ENCODE assay signal across 16 cellular contexts in genomic region chr14:61615743-61616523, GRCh38.
DNase-seq lines count a peak whose midpoint lies in the region; ATAC-seq and TF ChIP-seq lines count a peak whose summit lies in the region.
"Had no signal": no experiment of that assay in that cellular context is flagged by ENCODE, and none has a peak within 500 bp of the region (broad histone marks: within the 10 kb centered on the region; RNA-seq: fewer than 3 reads in every experiment).

No MANE protein-coding gene starts in this region.

- peaks cover 29% of the 10 kb centered on the region for H3K4me1 Mint-ChIP-seq in activated CD8-positive, alpha-beta memory T cell treated with anti-CD3 and anti-CD28 coated beads, Interleukin-2, amount 10 ng/mL, durations not matched to agents 7 days and 5 days

- H3K4me3 ChIP-seq in retinal pigment epithelial cell (ENCODE audit: low read length): no peak overlapping the region
- H3K4me3 ChIP-seq: spleen had no signal

- TF ChIP-seq CTCF in VCaP (conservative IDR thresholded peaks at IDR 0.05) (no peak), retinal pigment epithelial cell (conservative IDR thresholded peaks at IDR 0.05; ENCODE audit: low read depth, low read length) (no peak)

- peak; percentile 49 for DNase-seq in HK-2 (ENCODE audit: unreplicated experiment)
- peak; percentile 33 for DNase-seq in iPS-NIHi11 (ENCODE audit: low spot score)
- peak; percentile 74 for DNase-seq in retinal pigment epithelial cell (ENCODE audit: low read depth)
- DNase-seq in activated CD8-positive, alpha-beta memory T cell treated with anti-CD3 and anti-CD28 coated beads, Interleukin-2, amount 10 ng/mL, durations not matched to agents 7 days and 5 days: no peak
- DNase-seq: foreskin melanocyte; KBM-7; naive thymus-derived CD8-positive, alpha-beta T cell; NCI-H1694; NCI-H69; SHP77 treated with DMSO at 0.1 percent for 48 hours; spleen had no signal

- H3K27ac ChIP-seq in VCaP: peak overlapping the region; percentile 43

- H3K27ac Mint-ChIP-seq in activated CD8-positive, alpha-beta memory T cell treated with anti-CD3 and anti-CD28 coated beads, Interleukin-2, amount 10 ng/mL, durations not matched to agents 7 days and 5 days: no peak overlapping the region
- H3K27ac Mint-ChIP-seq: activated naive CD8-positive, alpha-beta T cell; naive thymus-derived CD8-positive, alpha-beta T cell had no signal

- peaks cover 3% of the 10 kb centered on the region for H3K36me3 Mint-ChIP-seq in activated CD8-positive, alpha-beta memory T cell treated with anti-CD3 and anti-CD28 coated beads, Interleukin-2, amount 10 ng/mL, durations not matched to agents 7 days and 5 days
- H3K36me3 Mint-ChIP-seq: activated naive CD8-positive, alpha-beta T cell; naive thymus-derived CD8-positive, alpha-beta T cell had no signal

- CTCF ChIA-PET in activated CD8-positive, alpha-beta memory T cell treated with anti-CD3 and anti-CD28 coated beads, Interleukin-2, amount 10 ng/mL, durations not matched to agents 7 days and 5 days (lab: Charles Lee): interaction anchor here (0.9 kb wide), 1 partner anchor 9 kb away, joined by 3 read pairs; no protein-coding TSS in a partner anchor

- no peaks in the 10 kb centered on the region for H3K27me3 Mint-ChIP-seq in activated CD8-positive, alpha-beta memory T cell treated with anti-CD3 and anti-CD28 coated beads, Interleukin-2, amount 10 ng/mL, durations not matched to agents 7 days and 5 days
- H3K27me3 Mint-ChIP-seq: activated naive CD8-positive, alpha-beta T cell; naive thymus-derived CD8-positive, alpha-beta T cell had no signal

- ATAC-seq in GM21576 (IDR thresholded peaks at IDR 0.05; ENCODE audit: unreplicated experiment): no peak
- no peak for ATAC-seq in GM21619 (IDR thresholded peaks at IDR 0.05; ENCODE audit: unreplicated experiment)
- ATAC-seq in activated CD8-positive, alpha-beta memory T cell treated with anti-CD3 and anti-CD28 coated beads, Interleukin-2, amount 10 ng/mL, durations not matched to agents 7 days and 5 days: no peak
- no peak for ATAC-seq in HG03432 (IDR thresholded peaks at IDR 0.05; ENCODE audit: unreplicated experiment)
- ATAC-seq: naive thymus-derived CD8-positive, alpha-beta T cell had no signal

- H3K4me3 Mint-ChIP-seq in activated CD8-positive, alpha-beta memory T cell treated with anti-CD3 and anti-CD28 coated beads, Interleukin-2, amount 10 ng/mL, durations not matched to agents 7 days and 5 days: no peak overlapping the region
- H3K4me3 Mint-ChIP-seq: activated naive CD8-positive, alpha-beta T cell; naive thymus-derived CD8-positive, alpha-beta T cell had no signal

- H3K9me3 Mint-ChIP-seq in activated CD8-positive, alpha-beta memory T cell treated with anti-CD3 and anti-CD28 coated beads, Interleukin-2, amount 10 ng/mL, durations not matched to agents 7 days and 5 days (ENCODE audit: low read depth): peaks cover 2% of the 10 kb centered on the region
- H3K9me3 Mint-ChIP-seq: naive thymus-derived CD8-positive, alpha-beta T cell had no signal
